ENCODE assay signal across 20 cellular contexts in the genomic region with DNA sequence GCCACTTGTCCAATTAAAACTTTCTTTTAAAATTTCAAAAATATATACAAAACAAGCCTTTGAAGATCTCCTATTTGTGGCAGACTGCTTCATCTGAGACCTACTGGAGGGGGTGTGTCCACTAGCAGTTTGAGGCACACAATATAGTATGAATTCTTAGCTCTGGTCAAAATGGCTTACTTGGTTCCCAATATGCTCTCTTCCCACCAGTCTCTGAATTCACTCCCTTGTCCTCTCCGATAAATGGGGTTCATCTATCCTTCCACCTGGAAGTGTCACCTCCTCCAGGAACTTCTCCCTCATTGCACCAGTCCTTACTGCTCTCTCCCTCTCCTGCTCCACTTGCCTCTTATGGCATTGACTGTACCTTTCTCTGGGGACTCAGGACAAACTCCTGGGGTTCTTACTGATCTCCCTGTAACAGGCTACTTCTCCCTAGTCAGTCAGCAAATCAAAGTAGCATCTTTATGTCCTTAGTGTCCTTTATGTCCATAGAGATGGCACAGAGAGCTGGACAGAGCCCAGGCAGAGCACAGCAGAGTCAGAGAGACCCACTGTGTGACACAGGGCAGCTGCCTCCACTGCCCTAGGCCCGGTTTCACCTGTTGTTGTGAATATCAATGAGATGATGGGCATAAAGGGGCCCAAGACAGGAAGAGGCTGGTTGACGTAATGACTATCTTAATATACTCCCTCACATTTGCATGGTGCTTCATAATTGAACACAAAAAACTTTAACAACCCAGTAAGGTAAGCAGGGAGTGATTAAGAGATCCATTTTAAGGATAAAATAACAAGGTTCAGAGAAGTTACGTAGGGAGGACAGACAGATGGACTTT. TPM values are rescaled to one million over a fixed set of nuclear protein-coding genes. Genes with fewer than 3 reads are reported as not detected.
DNase-seq lines count a peak whose midpoint lies in the region; ATAC-seq and TF ChIP-seq lines count a peak whose summit lies in the region.
"Had no signal": no experiment of that assay in that cellular context is flagged by ENCODE, and none has a peak within 500 bp of the region (broad histone marks: within the 10 kb centered on the region; RNA-seq: fewer than 3 reads in every experiment).

No MANE protein-coding gene starts in this region.

- peak overlapping the region in 4 of 5 experiments; percentile 6 to 90 (median 55) for H3K4me3 Mint-ChIP-seq in brain
- H3K4me3 Mint-ChIP-seq in activated CD4-positive, alpha-beta memory T cell treated with anti-CD3 and anti-CD28 coated beads, Interleukin-2, amount 10 ng/mL, durations not matched to agents 7 days and 5 days, result no peak overlapping the region
- H3K4me3 Mint-ChIP-seq: activated CD8-positive, alpha-beta memory T cell treated with anti-CD3 and anti-CD28 coated beads, Interleukin-2, amount 10 ng/mL, durations not matched to agents 7 days and 5 days; activated naive CD8-positive, alpha-beta T cell treated with anti-CD3 and anti-CD28 coated beads, Interleukin-2, amount 50 U/mL, for 24 hours; central memory CD8-positive, alpha-beta T cell had no signal

- POLR2A ChIA-PET in HEK293 (lab: Yijun Ruan, JAX), result no interaction called here
- POLR2A ChIA-PET in activated CD4-positive, alpha-beta memory T cell treated with anti-CD3 and anti-CD28 coated beads, Interleukin-2, amount 10 ng/mL, durations not matched to agents 7 days and 5 days (lab: Charles Lee), result interaction anchor here (1.7 kb wide), 1 partner anchor 58 kb away, joined by 4 read pairs; no protein-coding TSS in a partner anchor

- TF ChIP-seq CTCF in 22Rv1 (IDR thresholded peaks at IDR 0.05), result no peak
- no peak for TF ChIP-seq CTCF in HEK293 (tag by site-specific recombination; IDR thresholded peaks at IDR 0.05)
- TF ChIP-seq CTCF in brain (conservative IDR thresholded peaks at IDR 0.05), result no peak

- H3K27ac ChIP-seq in 22Rv1 (peak overlapping the region; percentile 79; the same call in 1 of the 2 replicates), HEK293 (ENCODE audit: extremely low read depth, low read depth, low read length) (no peak overlapping the region)

- peaks cover 72% of the 10 kb centered on the region for H3K4me1 Mint-ChIP-seq in brain
- H3K4me1 Mint-ChIP-seq in activated CD4-positive, alpha-beta memory T cell treated with anti-CD3 and anti-CD28 coated beads, Interleukin-2, amount 10 ng/mL, durations not matched to agents 7 days and 5 days, result peaks cover 26% of the 10 kb centered on the region

- no peak for ATAC-seq in GM18873 (IDR thresholded peaks at IDR 0.05; ENCODE audit: low FRiP score, unreplicated experiment)
- no peak for ATAC-seq in GM21825 (IDR thresholded peaks at IDR 0.05; ENCODE audit: unreplicated experiment)
- ATAC-seq: activated CD8-positive, alpha-beta memory T cell treated with anti-CD3 and anti-CD28 coated beads, Interleukin-2, amount 10 ng/mL, durations not matched to agents 7 days and 5 days; activated naive CD8-positive, alpha-beta T cell treated with anti-CD3 and anti-CD28 coated beads, Interleukin-2, amount 50 U/mL, for 24 hours; HCT116; PC-3 had no signal

- peak overlapping the region in 3 of 5 experiments; percentile 7 to 84 (median 37) for H3K27ac Mint-ChIP-seq in brain
- no peak overlapping the region for H3K27ac Mint-ChIP-seq in activated CD4-positive, alpha-beta memory T cell treated with anti-CD3 and anti-CD28 coated beads, Interleukin-2, amount 10 ng/mL, durations not matched to agents 7 days and 5 days
- H3K27ac Mint-ChIP-seq: activated CD8-positive, alpha-beta memory T cell treated with anti-CD3 and anti-CD28 coated beads, Interleukin-2, amount 10 ng/mL, durations not matched to agents 7 days and 5 days; activated naive CD8-positive, alpha-beta T cell treated with anti-CD3 and anti-CD28 coated beads, Interleukin-2, amount 50 U/mL, for 24 hours; activated T-helper 2 cell treated with anti-CD3 and anti-CD28 coated beads, Interferon-gamma antibody, Interleukin-2, Interleukin-4, amounts not matched to agents 10 μg/mL and 5 μg/mL and 100 μg/mL, durations not matched to agents 14 hours and 24 hours and 36 hours had no signal

- H3K4me1 ChIP-seq in HEK293 (ENCODE audit: control insufficient read depth, insufficient read depth, low read length), result 0 out of 2 replicates have a peak, but pooled peaks cover 2% of the 10 kb centered on the region

- peak; percentile 46 for DNase-seq in myocyte (ENCODE audit: low read depth)
- no peak for DNase-seq in activated CD4-positive, alpha-beta memory T cell treated with anti-CD3 and anti-CD28 coated beads, Interleukin-2, amount 10 ng/mL, durations not matched to agents 7 days and 5 days
- no peak for DNase-seq in T-helper 9 cell
- DNase-seq: activated CD8-positive, alpha-beta memory T cell treated with anti-CD3 and anti-CD28 coated beads, Interleukin-2, amount 10 ng/mL, durations not matched to agents 7 days and 5 days; activated naive CD8-positive, alpha-beta T cell treated with anti-CD3 and anti-CD28 coated beads, Interleukin-2, amount 50 U/mL, for 24 hours; COR-L47; effector CD8-positive, alpha-beta T cell; head of caudate nucleus; NCI-H69; PC-3; SK-N-SH; tibial artery had no signal

- no peaks in the 10 kb centered on the region for H3K27me3 Mint-ChIP-seq in brain
- peaks cover 58% of the 10 kb centered on the region for H3K27me3 Mint-ChIP-seq in activated CD4-positive, alpha-beta memory T cell treated with anti-CD3 and anti-CD28 coated beads, Interleukin-2, amount 10 ng/mL, durations not matched to agents 7 days and 5 days

- no peaks in the 10 kb centered on the region for H3K36me3 ChIP-seq in HEK293 (ENCODE audit: control insufficient read depth in 2 of 2, insufficient read depth in 1 of 2, low read length in 2 of 2)
- H3K36me3 ChIP-seq: tibial artery had no signal

- peaks cover 0 to 6% (median 0%) of the 10 kb centered on the region in 5 experiments for H3K9me3 Mint-ChIP-seq in brain
- H3K9me3 Mint-ChIP-seq in activated CD4-positive, alpha-beta memory T cell treated with anti-CD3 and anti-CD28 coated beads, Interleukin-2, amount 10 ng/mL, durations not matched to agents 7 days and 5 days, result no peaks in the 10 kb centered on the region
- H3K9me3 Mint-ChIP-seq: activated naive CD8-positive, alpha-beta T cell treated with anti-CD3 and anti-CD28 coated beads, Interleukin-2, amount 50 U/mL, for 24 hours; activated T-helper 2 cell treated with anti-CD3 and anti-CD28 coated beads, Interferon-gamma antibody, Interleukin-2, Interleukin-4, amounts not matched to agents 10 μg/mL and 5 μg/mL and 100 μg/mL, durations not matched to agents 14 hours and 24 hours and 36 hours; central memory CD8-positive, alpha-beta T cell had no signal

- H3K36me3 Mint-ChIP-seq in brain, result peaks cover 4% of the 10 kb centered on the region
- H3K36me3 Mint-ChIP-seq in activated CD4-positive, alpha-beta memory T cell treated with anti-CD3 and anti-CD28 coated beads, Interleukin-2, amount 10 ng/mL, durations not matched to agents 7 days and 5 days (ENCODE audit: low read depth), result no peaks in the 10 kb centered on the region
- H3K36me3 Mint-ChIP-seq: activated CD8-positive, alpha-beta memory T cell treated with anti-CD3 and anti-CD28 coated beads, Interleukin-2, amount 10 ng/mL, durations not matched to agents 7 days and 5 days had no signal

- CTCF ChIA-PET in HEK293 (lab: Yijun Ruan, JAX), result interaction anchor here (0.5 to 7.5 kb wide), 2 partner anchors 9 to 16 kb away, joined by 3 to 72 read pairs; no protein-coding TSS in a partner anchor
- CTCF ChIA-PET in activated CD4-positive, alpha-beta memory T cell treated with anti-CD3 and anti-CD28 coated beads, Interleukin-2, amount 10 ng/mL, durations not matched to agents 7 days and 5 days (lab: Charles Lee), result interaction anchor here (2.2 kb wide), 1 partner anchor 16 kb away, joined by 6 read pairs; no protein-coding TSS in a partner anchor

- no peak overlapping the region for H3K4me3 ChIP-seq in HEK293 (ENCODE audit: low read depth, low read length)
- H3K4me3 ChIP-seq: tibial artery had no signal

- no peaks in the 10 kb centered on the region for H3K9me3 ChIP-seq in HEK293 (ENCODE audit: control insufficient read depth, insufficient read depth, low read depth, low read length)
- H3K9me3 ChIP-seq: SK-N-SH, tibial artery had no signal

RNA-seq across cellular contexts. Expression of a gene that starts 3.6 kb away (rescaled TPM):
- 7.9 TPM for polyA plus RNA-seq in brain (ENCODE audit: insufficient read depth, low read depth, low replicate concordance)
- 48.8 and 104 TPM in 2 replicates for total RNA-seq in myocyte
- polyA plus RNA-seq in myocyte (2012), result 26.8 TPM
- total RNA-seq in activated CD4-positive, alpha-beta memory T cell treated with anti-CD3 and anti-CD28 coated beads, Interleukin-2, amount 10 ng/mL, durations not matched to agents 7 days and 5 days, result under 1 TPM; 0.43 to 0.63 TPM
- total RNA-seq: activated T-helper 2 cell treated with anti-CD3 and anti-CD28 coated beads, Interferon-gamma antibody, Interleukin-2, Interleukin-4, amounts not matched to agents 10 μg/mL and 5 μg/mL and 100 μg/mL, durations not matched to agents 14 hours and 24 hours and 36 hours had no signal

RNA-seq across cellular contexts. Expression of a gene that starts 50.6 kb away (rescaled TPM):
- polyA plus RNA-seq in brain (ENCODE audit: insufficient read depth, low read depth, low replicate concordance), result 10.2 TPM
- 0.13 and 0.16 TPM in 2 replicates for total RNA-seq in myocyte
- polyA plus RNA-seq in myocyte (2012), result 0.03 TPM
- total RNA-seq in activated CD4-positive, alpha-beta memory T cell treated with anti-CD3 and anti-CD28 coated beads, Interleukin-2, amount 10 ng/mL, durations not matched to agents 7 days and 5 days, result 10 to 100 TPM; 93.4 to 98.9 TPM

RNA-seq across cellular contexts. Expression of a gene that starts 55.9 kb away (rescaled TPM):
- 2.2 TPM for polyA plus RNA-seq in brain (ENCODE audit: insufficient read depth, low read depth, low replicate concordance)
- total RNA-seq in myocyte, result 6.8 and 9.8 TPM in 2 replicates
- polyA plus RNA-seq in myocyte (2012), result 3.3 TPM
- total RNA-seq in activated CD4-positive, alpha-beta memory T cell treated with anti-CD3 and anti-CD28 coated beads, Interleukin-2, amount 10 ng/mL, durations not matched to agents 7 days and 5 days, result 1 to 10 TPM; 1.2 to 1.7 TPM

Comparison
In these comparisons a context has a peak if more than half of its experiments do, and no peak if none do; other contexts are left out.
1. RNA of a gene that starts 3.6 kb away (total RNA-seq): 48.8 to 104 TPM in myocyte; 0.43 to 0.63 TPM in activated CD4-positive, alpha-beta memory T cell treated with anti-CD3 and anti-CD28 coated beads, Interleukin-2, amount 10 ng/mL, durations not matched to agents 7 days and 5 days; every median in the first group is over 10 times any median in the second.
2. RNA of a gene that starts 50.6 kb away (total RNA-seq): 93.4 to 98.9 TPM in activated CD4-positive, alpha-beta memory T cell treated with anti-CD3 and anti-CD28 coated beads, Interleukin-2, amount 10 ng/mL, durations not matched to agents 7 days and 5 days; 0.13 to 0.16 TPM in myocyte; every median in the first group is over 10 times any median in the second.